11 cellular contexts compared by ENCODE assay signal in genomic region chr1:243587823-243588560, GRCh38.
DNase-seq lines count a peak whose midpoint lies in the region; ATAC-seq and TF ChIP-seq lines count a peak whose summit lies in the region.
"Had no signal": no experiment of that assay in that cellular context is flagged by ENCODE, and none has a peak within 500 bp of the region (broad histone marks: within the 10 kb centered on the region; RNA-seq: fewer than 3 reads in every experiment).

No MANE protein-coding gene starts in this region.

- no peak for TF ChIP-seq CTCF in VCaP (conservative IDR thresholded peaks at IDR 0.05)

- H3K4me3 Mint-ChIP-seq in immature natural killer cell, result no peak overlapping the region

- H3K4me1 Mint-ChIP-seq in immature natural killer cell, result peaks cover 2 to 21% of the 10 kb centered on the region in 2 donors

- DNase-seq in immature natural killer cell (no peak), HCEC 1CT (no peak), hypothalamus (lab: John Stamatoyannopoulos, UW) (no peak), NCI-H82 treated with DMSO at 0.1 percent for 48 hours (lab: John Stamatoyannopoulos, UW; ENCODE audit: unreplicated experiment) (no peak)
- DNase-seq: DMS79, SK-N-SH, upper lobe of right lung had no signal

- peaks cover 28 to 62% (median 29%) of the 10 kb centered on the region in 3 donors for H3K36me3 Mint-ChIP-seq in immature natural killer cell

- ATAC-seq in GM18505 (IDR thresholded peaks at IDR 0.05; ENCODE audit: unreplicated experiment) (peak; percentile 83), GM19455 (IDR thresholded peaks at IDR 0.05; ENCODE audit: unreplicated experiment) (peak; percentile 96), HG02973 (IDR thresholded peaks at IDR 0.05; ENCODE audit: unreplicated experiment) (peak; percentile 97)
- ATAC-seq: upper lobe of right lung had no signal

- H3K27ac Mint-ChIP-seq in immature natural killer cell, result peak overlapping the region in 1 of 6 donors; percentile 38

- peak overlapping the region; percentile 4; the same call in 1 of the 2 replicates for H3K27ac ChIP-seq in VCaP
- H3K27ac ChIP-seq: upper lobe of right lung had no signal

- TF ChIP-seq POLR2A in GM18505 (IDR thresholded peaks at IDR 0.05; ENCODE audit: borderline replicate concordance, extremely low read depth, insufficient read depth, insufficient read length), result no peak

- H3K9me3 Mint-ChIP-seq in immature natural killer cell, result peaks cover 0 to 4% (median 0%) of the 10 kb centered on the region in 6 donors

- peaks cover 0 to 2% (median 0%) of the 10 kb centered on the region in 3 donors for H3K27me3 Mint-ChIP-seq in immature natural killer cell (ENCODE audit: low read depth in 3 of 3)
